In genomic region chr17:3400008-3400407, GRCh38 we compare ENCODE assay signal across 22 cellular contexts. TPM values are rescaled to one million over a fixed set of nuclear protein-coding genes. Genes with fewer than 3 reads are reported as not detected.
DNase-seq lines count a peak whose midpoint lies in the region; TF ChIP-seq lines count a peak whose summit lies in the region.
"Had no signal": no experiment of that assay in that cellular context is flagged by ENCODE, and none has a peak within 500 bp of the region (broad histone marks: within the 10 kb centered on the region; RNA-seq: fewer than 3 reads in every experiment).

No MANE protein-coding gene starts in this region.

- POLR2A ChIA-PET in MCF 10A (lab: Yijun Ruan, JAX): no interaction called here

- TF ChIP-seq POLR2A in breast epithelium (IDR thresholded peaks at IDR 0.05): no peak

- intact Hi-C loops in MCF 10A (cut with micrococcal nuclease) (no loop called here), breast epithelium (cut with DNase I; ENCODE audit: low total_unique reads) (loop anchor here (10.0 kb wide), 1 partner anchor 615 kb away; no protein-coding TSS in a partner anchor)

- H3K27me3 ChIP-seq in breast epithelium: no peaks in the 10 kb centered on the region

- H3K36me3 Mint-ChIP-seq in MCF 10A (ENCODE audit: insufficient read depth, unreplicated experiment) (no peaks in the 10 kb centered on the region), osteocyte (ENCODE audit: unreplicated experiment) (no peaks in the 10 kb centered on the region)
- H3K36me3 Mint-ChIP-seq: CD8-positive, alpha-beta memory T cell had no signal

- H3K36me3 ChIP-seq in breast epithelium: no peaks in the 10 kb centered on the region

- H3K4me3 ChIP-seq in breast epithelium: no peak overlapping the region
- no peak overlapping the region for H3K4me3 ChIP-seq in epithelial cell of esophagus (ENCODE audit: low read length)

- CTCF ChIA-PET in MCF 10A (lab: Yijun Ruan, JAX): interaction anchor here (0.5 kb wide), 1 partner anchor 203 kb away, joined by 3 read pairs; no protein-coding TSS in a partner anchor

- DNase-seq in MCF 10A (ENCODE audit: unreplicated experiment): peak; percentile 5
- no peak for DNase-seq in breast epithelium (ENCODE audit: low spot score in 2 of 2)
- peak; percentile 3 for DNase-seq in NCI-H1694 treated with DMSO at 0.1 percent for 48 hours (lab: John Stamatoyannopoulos, UW)
- DNase-seq in epithelial cell of esophagus (ENCODE audit: low read depth): peak; percentile 20
- no peak for DNase-seq in mucosa of gallbladder (ENCODE audit: low spot score)
- DNase-seq in SIG-M5 treated with dmso at 0.1 percent for 504 hours (lab: John Stamatoyannopoulos, UW; ENCODE audit: unreplicated experiment): no peak
- DNase-seq in osteocyte (ENCODE audit: extremely low spot score, unreplicated experiment): no peak
- DNase-seq: ACHN; C1 segment of cervical spinal cord; CD8-positive, alpha-beta memory T cell; GOT3; NCI-H1048; NCI-H146; NCI-H2081 treated with DMSO at 0.1 percent for 48 hours; NCI-H345; NCI-H524 treated with DMSO at 0.1 percent for 48 hours; SIG-M5 had no signal

- H3K9me3 ChIP-seq in breast epithelium: no peaks in the 10 kb centered on the region

- no peaks in the 10 kb centered on the region for H3K4me1 ChIP-seq in breast epithelium

- H3K4me1 Mint-ChIP-seq in MCF 10A (ENCODE audit: insufficient read depth, unreplicated experiment) (no peaks in the 10 kb centered on the region), osteocyte (ENCODE audit: unreplicated experiment) (no peaks in the 10 kb centered on the region)
- H3K4me1 Mint-ChIP-seq: CD8-positive, alpha-beta memory T cell had no signal

- H3K27ac ChIP-seq in breast epithelium: no peak overlapping the region
- H3K27ac ChIP-seq: KMS-11 had no signal

- H3K4me3 Mint-ChIP-seq in MCF 10A (ENCODE audit: unreplicated experiment) (no peak overlapping the region), osteocyte (ENCODE audit: unreplicated experiment) (no peak overlapping the region)
- H3K4me3 Mint-ChIP-seq: CD8-positive, alpha-beta memory T cell had no signal

- H3K27me3 Mint-ChIP-seq in MCF 10A (ENCODE audit: insufficient read depth, unreplicated experiment) (peaks cover 30% of the 10 kb centered on the region), osteocyte (ENCODE audit: unreplicated experiment) (no peaks in the 10 kb centered on the region)

- no peak for TF ChIP-seq CTCF in MCF 10A (IDR thresholded peaks at IDR 0.05; ENCODE audit: unreplicated experiment)
- TF ChIP-seq CTCF in breast epithelium (IDR thresholded peaks at IDR 0.05): no peak
- no peak for TF ChIP-seq CTCF in epithelial cell of esophagus (IDR thresholded peaks at IDR 0.05; ENCODE audit: insufficient read depth, low read depth, low read length, missing control alignments)
- TF ChIP-seq CTCF in osteocyte (IDR thresholded peaks at IDR 0.05): no peak

- BruUV-seq in MCF 10A (replicated peaks; lab: Mats Ljungman, UMichigan): no TSS peak

- H3K9me3 Mint-ChIP-seq in MCF 10A (ENCODE audit: unreplicated experiment) (no peaks in the 10 kb centered on the region), osteocyte (ENCODE audit: unreplicated experiment) (peaks cover 21% of the 10 kb centered on the region)

- no peak overlapping the region for H3K27ac Mint-ChIP-seq in MCF 10A (ENCODE audit: low read depth, unreplicated experiment)
- no peak overlapping the region for H3K27ac Mint-ChIP-seq in osteocyte (ENCODE audit: unreplicated experiment)
- H3K27ac Mint-ChIP-seq: CD8-positive, alpha-beta memory T cell had no signal

RNA-seq across cellular contexts. Expression of gene OR1E1, which starts 1.8 kb away (rescaled TPM):
- total RNA-seq in MCF 10A (2022) (not detected in 2 replicates), breast epithelium (not detected), mucosa of gallbladder (not detected), osteocyte (not detected in 2 replicates)
- total RNA-seq: CD8-positive, alpha-beta memory T cell; HepG2; M059J; OCI-LY7; T-helper 1 cell treated with Interleukin-12 subunit alpha and Interleukin-12 subunit beta and Interleukin-4 antibody, amounts not matched to agents 30 ng/mL and 1 ng/mL, for 36 hours had no signal

RNA-seq across cellular contexts. Expression of gene OR3A3, which starts 11.2 kb away (rescaled TPM):
- not detected in 2 replicates for total RNA-seq in MCF 10A (2022)
- total RNA-seq in breast epithelium: not detected
- total RNA-seq in mucosa of gallbladder: not detected
- total RNA-seq in osteocyte: not detected in 2 replicates
- total RNA-seq: CD8-positive, alpha-beta memory T cell; HepG2; M059J; OCI-LY7; T-helper 1 cell treated with Interleukin-12 subunit alpha and Interleukin-12 subunit beta and Interleukin-4 antibody, amounts not matched to agents 30 ng/mL and 1 ng/mL, for 36 hours had no signal

RNA-seq across cellular contexts. Expression of gene OR3A2, which starts 13.9 kb away (rescaled TPM):
- not detected in 2 replicates for total RNA-seq in MCF 10A (2022)
- total RNA-seq in breast epithelium: not detected
- 3.0 TPM for total RNA-seq in mucosa of gallbladder
- not detected in 2 replicates for total RNA-seq in osteocyte
- total RNA-seq: HepG2, M059J, OCI-LY7 had no signal

RNA-seq across cellular contexts. Expression of gene OR1E2, which starts 33.6 kb away (rescaled TPM):
- total RNA-seq in MCF 10A (2022) (not detected in 2 replicates), breast epithelium (not detected), mucosa of gallbladder (not detected), osteocyte (not detected in 2 replicates)
- total RNA-seq: CD8-positive, alpha-beta memory T cell; HepG2; M059J; OCI-LY7; T-helper 1 cell treated with Interleukin-12 subunit alpha and Interleukin-12 subunit beta and Interleukin-4 antibody, amounts not matched to agents 30 ng/mL and 1 ng/mL, for 36 hours had no signal

Comparison
In these comparisons a context has a peak if more than half of its experiments do, and no peak if none do; other contexts are left out.
1. DNase-seq: peak in MCF 10A (single experiment), NCI-H1694 treated with DMSO at 0.1 percent for 48 hours (single experiment) and epithelial cell of esophagus (single experiment); none in breast epithelium (0 of 2), mucosa of gallbladder (single experiment), SIG-M5 treated with dmso at 0.1 percent for 504 hours (single experiment) and osteocyte (single experiment).